Comparison of ENCODE assay signal across 14 cellular contexts in the genomic region with DNA sequence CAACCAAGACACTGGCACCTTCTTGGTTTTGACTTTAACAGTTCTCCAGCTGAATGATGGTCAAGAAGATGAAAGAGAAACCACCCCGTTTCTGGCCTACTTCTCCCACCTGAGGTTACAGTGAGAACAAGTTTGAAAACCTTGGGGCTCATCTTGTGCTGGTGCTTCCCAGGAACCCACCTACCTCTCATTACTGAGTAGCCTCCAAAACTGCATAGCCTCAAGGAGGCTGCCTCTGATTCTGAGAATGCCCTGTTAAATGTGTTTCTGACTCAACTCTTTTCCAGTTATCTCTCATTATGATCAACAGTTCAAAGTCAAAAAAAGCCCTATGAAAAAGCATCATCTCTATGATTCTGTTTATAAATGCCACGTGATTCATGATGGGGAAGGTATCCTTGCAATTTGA.
DNase-seq lines count a peak whose midpoint lies in the region; ATAC-seq and TF ChIP-seq lines count a peak whose summit lies in the region.
"Had no signal": no experiment of that assay in that cellular context is flagged by ENCODE, and none has a peak within 500 bp of the region (broad histone marks: within the 10 kb centered on the region; RNA-seq: fewer than 3 reads in every experiment).

No MANE protein-coding gene starts in this region.

- peaks cover 3% of the 10 kb centered on the region for H3K4me1 Mint-ChIP-seq in activated naive CD8-positive, alpha-beta T cell treated with anti-CD3 and anti-CD28 coated beads for 36 hours
- peaks cover 11% of the 10 kb centered on the region for H3K4me1 Mint-ChIP-seq in MCF 10A (ENCODE audit: insufficient read depth, unreplicated experiment)

- peaks cover 2% of the 10 kb centered on the region for H3K36me3 Mint-ChIP-seq in activated naive CD8-positive, alpha-beta T cell treated with anti-CD3 and anti-CD28 coated beads for 36 hours
- H3K36me3 Mint-ChIP-seq in MCF 10A (ENCODE audit: insufficient read depth, unreplicated experiment), result no peaks in the 10 kb centered on the region

- POLR2A ChIA-PET in MCF 10A (lab: Yijun Ruan, JAX), result interaction anchor here (0.6 kb wide), 1 partner anchor 741 kb away, joined by 3 read pairs; a partner anchor contains a TSS

- TF ChIP-seq CTCF in MCF 10A (IDR thresholded peaks at IDR 0.05; ENCODE audit: unreplicated experiment), result no peak

- CTCF ChIA-PET in MCF 10A (lab: Yijun Ruan, JAX), result interaction anchor here (0.5 to 1.3 kb wide), 4 partner anchors 9 to 259 kb away, joined by 3 to 4 read pairs (median 3); no protein-coding TSS in a partner anchor

- H3K27ac Mint-ChIP-seq in activated naive CD8-positive, alpha-beta T cell treated with anti-CD3 and anti-CD28 coated beads for 36 hours, result no peak overlapping the region
- H3K27ac Mint-ChIP-seq in MCF 10A (ENCODE audit: low read depth, unreplicated experiment), result no peak overlapping the region

- no peak overlapping the region for H3K4me3 Mint-ChIP-seq in activated naive CD8-positive, alpha-beta T cell treated with anti-CD3 and anti-CD28 coated beads for 36 hours
- H3K4me3 Mint-ChIP-seq in MCF 10A (ENCODE audit: unreplicated experiment), result no peak overlapping the region

- no peaks in the 10 kb centered on the region for H3K9me3 Mint-ChIP-seq in activated naive CD8-positive, alpha-beta T cell treated with anti-CD3 and anti-CD28 coated beads for 36 hours
- no peaks in the 10 kb centered on the region for H3K9me3 Mint-ChIP-seq in MCF 10A (ENCODE audit: unreplicated experiment)

- ATAC-seq in GM19463 (IDR thresholded peaks at IDR 0.05; ENCODE audit: unreplicated experiment) (peak; percentile 71), HG02943 (IDR thresholded peaks at IDR 0.05; ENCODE audit: low read depth, unreplicated experiment) (peak; percentile 72), SK-N-SH treated with all-trans-retinoic acid at 6 μM for 48 hours (no peak)

- intact Hi-C loops in MCF 10A (cut with micrococcal nuclease), result no loop called here

- H3K27me3 Mint-ChIP-seq in activated naive CD8-positive, alpha-beta T cell treated with anti-CD3 and anti-CD28 coated beads for 36 hours, result peaks cover 8% of the 10 kb centered on the region
- H3K27me3 Mint-ChIP-seq in MCF 10A (ENCODE audit: insufficient read depth, unreplicated experiment), result no peaks in the 10 kb centered on the region

- peak; percentile 10 to 21 for DNase-seq in activated CD4-positive, alpha-beta T cell treated with anti-CD3 and anti-CD28 coated beads, Interleukin-2, amount 50 U/mL, for 48 hours
- DNase-seq in activated CD4-positive, alpha-beta T cell treated with anti-CD3 and anti-CD28 coated beads, Interleukin-2, amount 50 U/mL, for 4 hours, result no peak
- DNase-seq in activated naive CD8-positive, alpha-beta T cell treated with anti-CD3 and anti-CD28 coated beads for 36 hours, result peak; percentile 16
- no peak for DNase-seq in MCF 10A (ENCODE audit: unreplicated experiment)
- no peak for DNase-seq in medulla oblongata (ENCODE audit: extremely low spot score)
- DNase-seq: DMS53; effector CD8-positive, alpha-beta T cell; GM23248; IMR-90; NCI-H2171; SHP77 had no signal

- BruUV-seq in MCF 10A (replicated peaks; lab: Mats Ljungman, UMichigan), result no TSS peak

TF ChIP-seq in SK-N-SH treated with all-trans-retinoic acid at 6 μM for 48 hours, 23 proteins besides CTCF, POLR2A, EP300 and RAD21:
- TF ChIP-seq, protein P1, sequence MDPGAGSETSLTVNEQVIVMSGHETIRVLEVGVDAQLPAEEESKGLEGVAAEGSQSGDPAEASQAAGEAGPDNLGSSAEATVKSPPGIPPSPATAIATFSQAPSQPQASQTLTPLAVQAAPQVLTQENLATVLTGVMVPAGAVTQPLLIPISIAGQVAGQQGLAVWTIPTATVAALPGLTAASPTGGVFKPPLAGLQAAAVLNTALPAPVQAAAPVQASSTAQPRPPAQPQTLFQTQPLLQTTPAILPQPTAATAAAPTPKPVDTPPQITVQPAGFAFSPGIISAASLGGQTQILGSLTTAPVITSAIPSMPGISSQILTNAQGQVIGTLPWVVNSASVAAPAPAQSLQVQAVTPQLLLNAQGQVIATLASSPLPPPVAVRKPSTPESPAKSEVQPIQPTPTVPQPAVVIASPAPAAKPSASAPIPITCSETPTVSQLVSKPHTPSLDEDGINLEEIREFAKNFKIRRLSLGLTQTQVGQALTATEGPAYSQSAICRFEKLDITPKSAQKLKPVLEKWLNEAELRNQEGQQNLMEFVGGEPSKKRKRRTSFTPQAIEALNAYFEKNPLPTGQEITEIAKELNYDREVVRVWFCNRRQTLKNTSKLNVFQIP (CRISPR knock-in tag; IDR thresholded peaks at IDR 0.05; ENCODE audit: borderline replicate concordance, low read depth), result no peak
- TF ChIP-seq OSR1 (CRISPR knock-in tag; IDR thresholded peaks at IDR 0.05), result no peak
- TF ChIP-seq, protein P2, sequence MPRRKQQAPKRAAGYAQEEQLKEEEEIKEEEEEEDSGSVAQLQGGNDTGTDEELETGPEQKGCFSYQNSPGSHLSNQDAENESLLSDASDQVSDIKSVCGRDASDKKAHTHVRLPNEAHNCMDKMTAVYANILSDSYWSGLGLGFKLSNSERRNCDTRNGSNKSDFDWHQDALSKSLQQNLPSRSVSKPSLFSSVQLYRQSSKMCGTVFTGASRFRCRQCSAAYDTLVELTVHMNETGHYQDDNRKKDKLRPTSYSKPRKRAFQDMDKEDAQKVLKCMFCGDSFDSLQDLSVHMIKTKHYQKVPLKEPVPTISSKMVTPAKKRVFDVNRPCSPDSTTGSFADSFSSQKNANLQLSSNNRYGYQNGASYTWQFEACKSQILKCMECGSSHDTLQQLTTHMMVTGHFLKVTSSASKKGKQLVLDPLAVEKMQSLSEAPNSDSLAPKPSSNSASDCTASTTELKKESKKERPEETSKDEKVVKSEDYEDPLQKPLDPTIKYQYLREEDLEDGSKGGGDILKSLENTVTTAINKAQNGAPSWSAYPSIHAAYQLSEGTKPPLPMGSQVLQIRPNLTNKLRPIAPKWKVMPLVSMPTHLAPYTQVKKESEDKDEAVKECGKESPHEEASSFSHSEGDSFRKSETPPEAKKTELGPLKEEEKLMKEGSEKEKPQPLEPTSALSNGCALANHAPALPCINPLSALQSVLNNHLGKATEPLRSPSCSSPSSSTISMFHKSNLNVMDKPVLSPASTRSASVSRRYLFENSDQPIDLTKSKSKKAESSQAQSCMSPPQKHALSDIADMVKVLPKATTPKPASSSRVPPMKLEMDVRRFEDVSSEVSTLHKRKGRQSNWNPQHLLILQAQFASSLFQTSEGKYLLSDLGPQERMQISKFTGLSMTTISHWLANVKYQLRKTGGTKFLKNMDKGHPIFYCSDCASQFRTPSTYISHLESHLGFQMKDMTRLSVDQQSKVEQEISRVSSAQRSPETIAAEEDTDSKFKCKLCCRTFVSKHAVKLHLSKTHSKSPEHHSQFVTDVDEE (CRISPR knock-in tag; IDR thresholded peaks at IDR 0.05), result no peak
- TF ChIP-seq SNAI2 (CRISPR knock-in tag; IDR thresholded peaks at IDR 0.05), result no peak
- no peak for TF ChIP-seq ZFP30 (CRISPR knock-in tag; IDR thresholded peaks at IDR 0.05)
- no peak for TF ChIP-seq TOX (CRISPR knock-in tag; IDR thresholded peaks at IDR 0.05; ENCODE audit: borderline replicate concordance)
- TF ChIP-seq, protein P3, sequence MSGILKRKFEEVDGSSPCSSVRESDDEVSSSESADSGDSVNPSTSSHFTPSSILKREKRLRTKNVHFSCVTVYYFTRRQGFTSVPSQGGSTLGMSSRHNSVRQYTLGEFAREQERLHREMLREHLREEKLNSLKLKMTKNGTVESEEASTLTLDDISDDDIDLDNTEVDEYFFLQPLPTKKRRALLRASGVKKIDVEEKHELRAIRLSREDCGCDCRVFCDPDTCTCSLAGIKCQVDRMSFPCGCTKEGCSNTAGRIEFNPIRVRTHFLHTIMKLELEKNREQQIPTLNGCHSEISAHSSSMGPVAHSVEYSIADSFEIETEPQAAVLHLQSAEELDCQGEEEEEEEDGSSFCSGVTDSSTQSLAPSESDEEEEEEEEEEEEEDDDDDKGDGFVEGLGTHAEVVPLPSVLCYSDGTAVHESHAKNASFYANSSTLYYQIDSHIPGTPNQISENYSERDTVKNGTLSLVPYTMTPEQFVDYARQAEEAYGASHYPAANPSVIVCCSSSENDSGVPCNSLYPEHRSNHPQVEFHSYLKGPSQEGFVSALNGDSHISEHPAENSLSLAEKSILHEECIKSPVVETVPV (CRISPR knock-in tag; IDR thresholded peaks at IDR 0.05), result no peak
- no peak for TF ChIP-seq BACH2 (CRISPR knock-in tag; IDR thresholded peaks at IDR 0.05; ENCODE audit: borderline replicate concordance)
- TF ChIP-seq ESRRG (CRISPR knock-in tag; IDR thresholded peaks at IDR 0.05), result no peak

Comparison
In these comparisons a context has a peak if more than half of its experiments do, and no peak if none do; other contexts are left out.
1. DNase-seq: peak in activated CD4-positive, alpha-beta T cell treated with anti-CD3 and anti-CD28 coated beads, Interleukin-2, amount 50 U/mL, for 48 hours (2 of 2) and activated naive CD8-positive, alpha-beta T cell treated with anti-CD3 and anti-CD28 coated beads for 36 hours (single experiment); none in activated CD4-positive, alpha-beta T cell treated with anti-CD3 and anti-CD28 coated beads, Interleukin-2, amount 50 U/mL, for 4 hours (0 of 2), MCF 10A (single experiment) and medulla oblongata (single experiment).